ENCODE assay signal across 5 cellular contexts in genomic region chr5:97498657-97499056, GRCh38.
"Had no signal": no experiment of that assay in that cellular context is flagged by ENCODE, and none has a peak within 500 bp of the region (broad histone marks: within the 10 kb centered on the region; RNA-seq: fewer than 3 reads in every experiment).

No MANE protein-coding gene starts in this region.

- DNase-seq: H9, HCEC 1CT, IMR-90 had no signal

- ATAC-seq: GM23338, K562 had no signal

- H3K4me3 ChIP-seq: GM23338, K562 had no signal
